9 cellular contexts compared by ENCODE assay signal in the genomic region with DNA sequence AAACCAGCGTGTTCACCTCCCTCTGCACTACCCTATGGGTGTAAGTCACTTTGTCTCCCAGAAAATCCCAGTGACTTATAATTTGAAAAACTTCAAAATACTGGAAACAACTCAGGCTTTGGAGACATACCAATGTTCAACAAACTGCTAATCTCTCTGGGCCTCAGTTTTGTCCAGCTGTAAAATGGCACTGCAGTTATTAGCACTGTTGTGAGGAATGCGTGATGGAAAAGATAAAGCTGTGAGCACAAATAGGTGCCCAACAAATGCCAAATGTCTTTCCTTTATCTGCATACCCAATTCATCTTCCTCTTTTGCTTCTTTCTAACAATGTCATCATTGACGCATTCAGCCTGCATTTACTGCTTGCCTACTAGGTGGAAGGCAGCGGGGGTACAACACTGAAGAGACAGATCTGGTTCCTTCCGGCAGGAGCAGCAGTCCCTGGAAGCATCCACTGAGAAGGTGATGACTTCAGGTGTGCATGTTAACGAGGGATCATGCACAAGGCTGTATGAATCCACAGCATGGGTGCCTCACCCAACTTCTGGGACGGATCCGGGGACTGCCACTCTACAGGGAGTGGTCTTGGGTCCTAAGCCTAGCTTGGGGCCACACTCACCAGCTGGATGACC.
A peak's percentile ranks its signal among the peaks of the same experiment; 100 is the strongest.
DNase-seq lines count a peak whose midpoint lies in the region; ATAC-seq and TF ChIP-seq lines count a peak whose summit lies in the region.
"Had no signal": no experiment of that assay in that cellular context is flagged by ENCODE, and none has a peak within 500 bp of the region (broad histone marks: within the 10 kb centered on the region; RNA-seq: fewer than 3 reads in every experiment).

No MANE protein-coding gene starts in this region.

- no peak overlapping the region for H2AK9ac ChIP-seq in IMR-90 (replicated peaks; ENCODE audit: low read depth, low read length, poor library complexity)

- no TSS peak for BruUV-seq in IMR-90 (replicated peaks; lab: Mats Ljungman, UMichigan)

- peaks cover 9% of the 10 kb centered on the region for H3K36me3 Mint-ChIP-seq in activated naive CD8-positive, alpha-beta T cell treated with anti-CD3 and anti-CD28 coated beads for 36 hours
- no peaks in the 10 kb centered on the region for H3K36me3 Mint-ChIP-seq in natural killer cell treated with Interleukin-12 subunit alpha and Interleukin-12 subunit beta and Interleukin-15 and Interleukin-18, amount 100 ng/mL, for 72 hours
- H3K36me3 Mint-ChIP-seq in H9 (ENCODE audit: insufficient read depth in 1 of 3, low read depth in 3 of 3): no peaks in the 10 kb centered on the region

- no peaks in the 10 kb centered on the region for H3K36me3 ChIP-seq in IMR-90 (ENCODE audit: control insufficient read depth, insufficient read depth, low read length)
- H3K36me3 ChIP-seq: uterus had no signal

- TF ChIP-seq RAD21 in IMR-90 (IDR thresholded peaks at IDR 0.05; ENCODE audit: low read length): no peak

- peaks cover 4% of the 10 kb centered on the region; the same call in 1 of the 2 replicates for H3K9me1 ChIP-seq in IMR-90 (ENCODE audit: insufficient read depth, low read length)

- no peaks in the 10 kb centered on the region for H3K9me3 Mint-ChIP-seq in activated naive CD8-positive, alpha-beta T cell treated with anti-CD3 and anti-CD28 coated beads for 36 hours
- no peaks in the 10 kb centered on the region for H3K9me3 Mint-ChIP-seq in natural killer cell treated with Interleukin-12 subunit alpha and Interleukin-12 subunit beta and Interleukin-15 and Interleukin-18, amount 100 ng/mL, for 72 hours
- no peaks in the 10 kb centered on the region for H3K9me3 Mint-ChIP-seq in H9

- WGBS in IMR-90 (ENCODE audit: extremely low coverage in 2 of 2, insufficient read length in 1 of 2), 2 experiments: 82% methylated on average over 6 of the region's 8 CpGs; no CpG with 5 or more reads in 1 of the 2 experiments
- WGBS in H9 (ENCODE audit: extremely low coverage, insufficient read length, low lambda C conversion rate): no CpG with 5 or more reads among the region's 8 CpGs

- peaks cover 85% of the 10 kb centered on the region for H3K4me1 Mint-ChIP-seq in activated naive CD8-positive, alpha-beta T cell treated with anti-CD3 and anti-CD28 coated beads for 36 hours
- peaks cover 74 to 82% of the 10 kb centered on the region in 2 donors for H3K4me1 Mint-ChIP-seq in natural killer cell treated with Interleukin-12 subunit alpha and Interleukin-12 subunit beta and Interleukin-15 and Interleukin-18, amount 100 ng/mL, for 72 hours (ENCODE audit: low read depth in 2 of 2)
- H3K4me1 Mint-ChIP-seq in H9: peaks cover 41 to 61% of the 10 kb centered on the region in 2 experiments

- H2AK5ac ChIP-seq in IMR-90 (ENCODE audit: low read depth, low read length) (no peak overlapping the region), H9 (ENCODE audit: insufficient read length, low read length) (no peak overlapping the region)

- H3K56ac ChIP-seq in IMR-90 (ENCODE audit: extremely low read depth, insufficient read depth, low read length) (no peak overlapping the region), H9 (ENCODE audit: insufficient read length, low read depth, low read length) (no peak overlapping the region)

- TF ChIP-seq CTCF in IMR-90 (conservative IDR thresholded peaks at IDR 0.05; ENCODE audit: low read depth, low read length) (no peak), H9 (conservative IDR thresholded peaks at IDR 0.05) (no peak)

- peaks cover 47% of the 10 kb centered on the region for H4K20me1 ChIP-seq in IMR-90 (ENCODE audit: insufficient read depth, low read length)
- H4K20me1 ChIP-seq in H9 (ENCODE audit: control insufficient read depth, insufficient read depth, insufficient read length): no peaks in the 10 kb centered on the region

- H3K9me3 ChIP-seq in IMR-90 (ENCODE audit: control insufficient read depth, insufficient read depth, low read length) (no peaks in the 10 kb centered on the region), H9 (ENCODE audit: control insufficient read depth, low read depth, low read length) (no peaks in the 10 kb centered on the region)
- H3K9me3 ChIP-seq: uterus had no signal

- H3T11ph ChIP-seq in H9 (ENCODE audit: low read length): no peak overlapping the region

- no peak overlapping the region for H2BK15ac ChIP-seq in IMR-90 (ENCODE audit: low read depth, low read length)
- no peak overlapping the region for H2BK15ac ChIP-seq in H9 (ENCODE audit: low read depth, low read length)

- peaks cover 18% of the 10 kb centered on the region for H3K4me1 ChIP-seq in IMR-90 (ENCODE audit: control insufficient read depth, insufficient read depth, low read length)
- H3K4me1 ChIP-seq in H9 (ENCODE audit: insufficient read depth, low read length): peaks cover 8% of the 10 kb centered on the region; the same call in 1 of the 2 replicates

- H4K5ac ChIP-seq in IMR-90 (ENCODE audit: low read depth, low read length): no peak overlapping the region
- no peak overlapping the region for H4K5ac ChIP-seq in H9 (ENCODE audit: insufficient read length, low read depth, low read length)

- H3K27ac ChIP-seq in IMR-90 (ENCODE audit: insufficient read depth, low read length) (no peak overlapping the region), H9 (ENCODE audit: insufficient read length, low read depth, low read length) (no peak overlapping the region)
- H3K27ac ChIP-seq: parathyroid adenoma had no signal

- H3K9ac ChIP-seq in IMR-90 (ENCODE audit: low read depth, low read length): no peak overlapping the region
- no peak overlapping the region for H3K9ac ChIP-seq in H9 (ENCODE audit: extremely low read depth, insufficient read length, low read length)
- H3K9ac ChIP-seq: parathyroid adenoma had no signal

- dilution Hi-C loops in IMR-90 (cut with HindIII; ENCODE audit: low sequenced_read_pairs, unreplicated experiment): no loop called here

- no peak overlapping the region for H2BK20ac ChIP-seq in IMR-90 (ENCODE audit: low read depth, low read length)
- no peak overlapping the region for H2BK20ac ChIP-seq in H9 (ENCODE audit: low read depth, low read length, poor library complexity, severe bottlenecking)

- CTCF ChIA-PET in IMR-90 (lab: Yijun Ruan, JAX): interaction anchor here (1.6 kb wide), 1 partner anchor 10 kb away, joined by 3 read pairs; no protein-coding TSS in a partner anchor

- POLR2A ChIA-PET in IMR-90 (lab: Charles Lee; ENCODE audit: unreplicated experiment): no interaction called here

- no peak overlapping the region for H3K4me3 Mint-ChIP-seq in activated naive CD8-positive, alpha-beta T cell treated with anti-CD3 and anti-CD28 coated beads for 36 hours
- peak overlapping the region; percentile 79 for H3K4me3 Mint-ChIP-seq in natural killer cell treated with Interleukin-12 subunit alpha and Interleukin-12 subunit beta and Interleukin-15 and Interleukin-18, amount 100 ng/mL, for 72 hours
- no peak overlapping the region for H3K4me3 Mint-ChIP-seq in H9

- H2BK120ac ChIP-seq in IMR-90 (ENCODE audit: low read depth, low read length): no peak overlapping the region
- no peak overlapping the region for H2BK120ac ChIP-seq in H9 (ENCODE audit: low read depth, low read length, poor library complexity, severe bottlenecking)

- peak; percentile 4 for DNase-seq in COLO668 (lab: John Stamatoyannopoulos, UW; ENCODE audit: unreplicated experiment)
- no peak for DNase-seq in IMR-90
- no peak for DNase-seq in activated naive CD8-positive, alpha-beta T cell treated with anti-CD3 and anti-CD28 coated beads for 36 hours
- DNase-seq in natural killer cell treated with Interleukin-12 subunit alpha and Interleukin-12 subunit beta and Interleukin-15 and Interleukin-18, amount 100 ng/mL, for 72 hours (ENCODE audit: low spot score): no peak
- no peak for DNase-seq in H9
- DNase-seq: uterus had no signal

- H3K4me3 ChIP-seq in IMR-90 (ENCODE audit: insufficient read depth, low read depth, low read length): no peak overlapping the region
- H3K4me3 ChIP-seq: uterus had no signal

- H3K18ac ChIP-seq in IMR-90 (ENCODE audit: low read depth, low read length): no peak overlapping the region
- H3K18ac ChIP-seq in H9 (ENCODE audit: insufficient read length, low read depth, low read length): no peak overlapping the region

- H2BK5ac ChIP-seq in IMR-90 (ENCODE audit: low read depth, low read length, poor library complexity, severe bottlenecking) (no peak overlapping the region), H9 (ENCODE audit: insufficient read length, low read length) (no peak overlapping the region)

- H3K23me2 ChIP-seq in H9 (ENCODE audit: insufficient read length, low read depth, low read length, poor library complexity, severe bottlenecking): peaks cover 8% of the 10 kb centered on the region

- H2BK12ac ChIP-seq in H9 (ENCODE audit: insufficient read length, low read depth, low read length): no peak overlapping the region

- H3K79me1 ChIP-seq in IMR-90 (ENCODE audit: low read depth in 1 of 2, low read length in 2 of 2): peaks cover 30 to 54% of the 10 kb centered on the region in 2 experiments
- no peaks in the 10 kb centered on the region for H3K79me1 ChIP-seq in H9 (ENCODE audit: insufficient read depth, low read depth, low read length, poor library complexity, severe bottlenecking)

- no peak for TF ChIP-seq POLR2A in IMR-90 (IDR thresholded peaks at IDR 0.05; ENCODE audit: low read depth, low read length)

- intact Hi-C loops in IMR-90 (cut with micrococcal nuclease): no loop called here

- no peak overlapping the region for H3K4ac ChIP-seq in IMR-90 (ENCODE audit: low read depth, low read length)
- H3K4ac ChIP-seq in H9 (ENCODE audit: low read depth, low read length): no peak overlapping the region

- H4K8ac ChIP-seq in IMR-90 (ENCODE audit: low read depth in 2 of 2, low read length in 2 of 2) (no peak overlapping the region), H9 (replicated peaks; ENCODE audit: insufficient read length, low read depth, low read length) (no peak overlapping the region)

- H3K27me3 ChIP-seq in IMR-90 (ENCODE audit: control insufficient read depth, insufficient read depth, low read length) (no peaks in the 10 kb centered on the region), H9 (ENCODE audit: insufficient read depth, low read length) (no peaks in the 10 kb centered on the region)
- H3K27me3 ChIP-seq: uterus had no signal

- 0 out of 2 replicates have a peak overlapping the region, but pooled peaks have one; percentile 14 for H4K91ac ChIP-seq in IMR-90 (ENCODE audit: insufficient read depth, low read depth, low read length)
- no peak overlapping the region for H4K91ac ChIP-seq in H9 (ENCODE audit: insufficient read length, low read depth, low read length)

- no peak overlapping the region for H3K14ac ChIP-seq in IMR-90 (replicated peaks; ENCODE audit: low read depth, low read length)
- no peak overlapping the region for H3K14ac ChIP-seq in H9 (ENCODE audit: insufficient read depth, low read length)

- H2AFZ ChIP-seq in IMR-90 (replicated peaks; ENCODE audit: low read length, poor library complexity) (no peak overlapping the region), H9 (ENCODE audit: low read length) (no peak overlapping the region)
- H2AFZ ChIP-seq: parathyroid adenoma had no signal

- H3K79me2 ChIP-seq in H9 (ENCODE audit: insufficient read depth, low read length): no peaks in the 10 kb centered on the region

- H3K27ac Mint-ChIP-seq in activated naive CD8-positive, alpha-beta T cell treated with anti-CD3 and anti-CD28 coated beads for 36 hours: peak overlapping the region; percentile 76
- H3K27ac Mint-ChIP-seq in natural killer cell treated with Interleukin-12 subunit alpha and Interleukin-12 subunit beta and Interleukin-15 and Interleukin-18, amount 100 ng/mL, for 72 hours: peak overlapping the region; percentile 71 to 93
- no peak overlapping the region for H3K27ac Mint-ChIP-seq in H9

- ATAC-seq in IMR-90 (ENCODE audit: low read depth) (no peak), HG03378 (IDR thresholded peaks at IDR 0.05; ENCODE audit: unreplicated experiment) (no peak), GM21360 (IDR thresholded peaks at IDR 0.05; ENCODE audit: unreplicated experiment) (no peak)
- ATAC-seq in natural killer cell treated with Interleukin-12 subunit alpha and Interleukin-12 subunit beta and Interleukin-15 and Interleukin-18, amount 100 ng/mL, for 72 hours: no peak

- in situ Hi-C loops in IMR-90 (cut with MboI; ENCODE audit: low sequenced_read_pairs): no loop called here

- H3K23ac ChIP-seq in IMR-90 (ENCODE audit: low read depth, low read length) (no peak overlapping the region), H9 (ENCODE audit: insufficient read length, low read depth, low read length) (no peak overlapping the region)

- H3K27me3 Mint-ChIP-seq in activated naive CD8-positive, alpha-beta T cell treated with anti-CD3 and anti-CD28 coated beads for 36 hours: no peaks in the 10 kb centered on the region
- no peaks in the 10 kb centered on the region for H3K27me3 Mint-ChIP-seq in natural killer cell treated with Interleukin-12 subunit alpha and Interleukin-12 subunit beta and Interleukin-15 and Interleukin-18, amount 100 ng/mL, for 72 hours
- peaks cover 10% of the 10 kb centered on the region; the same call in 1 of the 2 replicates for H3K27me3 Mint-ChIP-seq in H9 (ENCODE audit: low read depth)

- H3K4me2 ChIP-seq in IMR-90 (ENCODE audit: low read depth, low read length): no peak overlapping the region
- no peak overlapping the region for H3K4me2 ChIP-seq in H9 (ENCODE audit: insufficient read depth, insufficient read length, low read length)

Comparison
In these comparisons a context has a peak if more than half of its experiments do, and no peak if none do; other contexts are left out.
1. H3K27ac Mint-ChIP-seq: peak in activated naive CD8-positive, alpha-beta T cell treated with anti-CD3 and anti-CD28 coated beads for 36 hours (single experiment) and natural killer cell treated with Interleukin-12 subunit alpha and Interleukin-12 subunit beta and Interleukin-15 and Interleukin-18, amount 100 ng/mL, for 72 hours (2 of 2); none in H9 (0 of 3).